In the genomic region with DNA sequence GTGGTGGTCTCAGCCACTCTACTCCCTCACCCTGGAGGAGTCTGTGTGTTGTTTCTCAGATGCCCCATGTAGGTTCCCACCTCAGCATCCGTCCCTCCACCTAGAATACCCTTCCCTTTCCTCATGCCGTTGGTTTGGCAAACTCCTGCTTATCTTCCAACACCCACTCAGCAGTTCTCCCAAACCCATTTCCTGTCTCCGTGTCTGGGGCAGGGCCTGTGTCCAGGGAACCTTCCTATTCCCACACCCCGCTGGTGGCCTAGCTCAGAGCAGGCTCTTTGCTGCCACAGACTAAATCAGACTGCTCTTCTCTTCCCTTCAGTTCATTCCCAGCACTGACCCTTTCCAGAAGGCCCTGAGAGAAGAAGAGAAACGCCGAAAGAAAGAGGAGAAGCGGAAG, we compare ENCODE assay signal across 13 cellular contexts. TPM values are rescaled to one million over a fixed set of nuclear protein-coding genes. Genes with fewer than 3 reads are reported as not detected.
DNase-seq lines count a peak whose midpoint lies in the region; FAIRE-seq and TF ChIP-seq lines count a peak whose summit lies in the region.
"Had no signal": no experiment of that assay in that cellular context is flagged by ENCODE, and none has a peak within 500 bp of the region (broad histone marks: within the 10 kb centered on the region; RNA-seq: fewer than 3 reads in every experiment).

No MANE protein-coding gene starts in this region.

- H4K91ac ChIP-seq in H1 (replicated peaks; ENCODE audit: insufficient read length, low read length), result no peak overlapping the region

- no peak overlapping the region for H3K18ac ChIP-seq in H1 (ENCODE audit: extremely low read depth, low read length)

- no peak overlapping the region for H3K56ac ChIP-seq in H1 (replicated peaks; ENCODE audit: insufficient read length, low read depth, low read length)

- FAIRE-seq in H1 (lab: Jason Lieb, UNC), result no peak

- no peak overlapping the region for H3K4ac ChIP-seq in H1 (replicated peaks; ENCODE audit: insufficient read length, low read depth, low read length)

- H3K9me3 ChIP-seq in HUES6 (ENCODE audit: control insufficient read depth, insufficient read depth, low read depth, low read length) (no peaks in the 10 kb centered on the region), H1 (ENCODE audit: insufficient read depth in 2 of 2, low read depth in 1 of 2, low read length in 1 of 2) (no peaks in the 10 kb centered on the region)
- H3K9me3 ChIP-seq: testis had no signal

- H3K9ac ChIP-seq in HUES6 (ENCODE audit: low read length), result peak overlapping the region; percentile 33
- no peak overlapping the region for H3K9ac ChIP-seq in H1 (replicated peaks in 1 of 4; ENCODE audit: extremely low read depth in 1 of 4, low read depth in 3 of 4, low read length in 3 of 4)

- H3K23me2 ChIP-seq in H1 (ENCODE audit: low read depth, low read length), result no peaks in the 10 kb centered on the region

- H2BK15ac ChIP-seq in H1 (ENCODE audit: low read length), result no peak overlapping the region

- peak overlapping the region; percentile 99 for H3K27ac Mint-ChIP-seq in nephron progenitor cell
- H3K27ac Mint-ChIP-seq: GM23338 had no signal

- TF ChIP-seq EP300 in H1 (IDR thresholded peaks at IDR 0.05; ENCODE audit: borderline replicate concordance in 1 of 2, low read depth in 2 of 2, low read length in 2 of 2), result no peak

- no peaks in the 10 kb centered on the region; a peak in 1 of 4 replicates for H3K79me2 ChIP-seq in H1 (ENCODE audit: control insufficient read depth in 1 of 2, insufficient read depth in 2 of 2, low read length in 2 of 2)

- H4K5ac ChIP-seq in H1 (ENCODE audit: insufficient read length, low read depth, low read length), result no peak overlapping the region

- no peak overlapping the region for H3K4me2 ChIP-seq in H1 (ENCODE audit: insufficient read depth in 1 of 2, low read depth in 2 of 2, low read length in 2 of 2)
- H3K4me2 ChIP-seq: GM23338 had no signal

- no peak overlapping the region for H2AFZ ChIP-seq in H1 (ENCODE audit: low read length)
- H2AFZ ChIP-seq: GM23338 had no signal

- H3K79me1 ChIP-seq in H1 (ENCODE audit: low read depth, low read length), result peaks cover 8% of the 10 kb centered on the region

- CTCF ChIA-PET in H1 (lab: Charles Lee; ENCODE audit: partially characterized antibody), result interaction anchor here (1.2 to 2.7 kb wide), 4 partner anchors 32 to 128 kb away, joined by 4 to 12 read pairs (median 6); no protein-coding TSS in a partner anchor

- TF ChIP-seq CTCF in H1 (IDR thresholded peaks at IDR 0.05; ENCODE audit: control extremely low read depth in 1 of 3, insufficient read depth in 1 of 3, low read depth in 1 of 3, low read length in 3 of 3), result no peak
- no peak for TF ChIP-seq CTCF in nephron progenitor cell (IDR thresholded peaks at IDR 0.05)

- H3K36me3 ChIP-seq in HUES6 (ENCODE audit: control insufficient read depth, insufficient read depth, low read length) (peaks cover 19% of the 10 kb centered on the region), H1 (ENCODE audit: control insufficient read depth in 2 of 4, insufficient read depth in 4 of 4, low read length in 3 of 4) (peaks cover 0 to 4% (median 2%) of the 10 kb centered on the region in 4 experiments; a peak in 1 of 8 replicates)

- no peak overlapping the region for H2BK120ac ChIP-seq in H1 (replicated peaks; ENCODE audit: low read depth, low read length)

- POLR2A ChIA-PET in H1 (lab: Charles Lee; ENCODE audit: partially characterized antibody), result interaction anchor here (0.7 kb wide), 1 partner anchor 19 kb away, joined by 3 read pairs; no protein-coding TSS in a partner anchor

- peak overlapping the region; percentile 60 for H3K4me3 Mint-ChIP-seq in nephron progenitor cell
- H3K4me3 Mint-ChIP-seq: GM23338 had no signal

- H2BK5ac ChIP-seq in H1 (ENCODE audit: low read depth, low read length), result no peak overlapping the region

- peak; percentile 47 for DNase-seq in AG08395 (ENCODE audit: low spot score)
- no peak for DNase-seq in H1 (ENCODE audit: low read depth in 1 of 2, low spot score in 2 of 2)
- no peak for DNase-seq in nephron progenitor cell
- no peak for DNase-seq in NCI-H510A (lab: John Stamatoyannopoulos, UW)
- no peak for DNase-seq in NCI-H1417 treated with DMSO at 0.1 percent for 48 hours (lab: John Stamatoyannopoulos, UW)
- DNase-seq in NCI-H1105 treated with DMSO at 0.1 percent for 48 hours (lab: John Stamatoyannopoulos, UW), result no peak
- DNase-seq in NK-92 (lab: John Stamatoyannopoulos, UW; ENCODE audit: unreplicated experiment), result no peak
- DNase-seq: NCI-H1694 treated with DMSO at 0.1 percent for 48 hours; stimulated activated CD4-positive, alpha-beta T cell treated with anti-CD3 and anti-CD28 coated beads, Interleukin-4, amount 100 ng/mL, for 24 hours; testis had no signal

- H3K4me3 ChIP-seq in HUES6 (ENCODE audit: low read depth, low read length) (no peak overlapping the region), H1 (ENCODE audit: extremely low read depth in 1 of 4, insufficient read depth in 2 of 4, low read depth in 3 of 4, low read length in 4 of 4) (no peak overlapping the region)
- H3K4me3 ChIP-seq: GM23338, testis had no signal

- no peak for TF ChIP-seq RAD21 in H1 (IDR thresholded peaks at IDR 0.05 in 1 of 2, conservative IDR thresholded peaks at IDR 0.05 in 1 of 2; ENCODE audit: low read depth in 2 of 2, low read length in 2 of 2)

- H3K14ac ChIP-seq in H1 (ENCODE audit: insufficient read length), result no peak overlapping the region

- H2AK5ac ChIP-seq in H1 (ENCODE audit: low read depth, low read length), result no peak overlapping the region

- no peaks in the 10 kb centered on the region for H3K9me3 Mint-ChIP-seq in nephron progenitor cell
- H3K9me3 Mint-ChIP-seq: GM23338 had no signal

- peaks cover 3% of the 10 kb centered on the region for H3K27me3 Mint-ChIP-seq in nephron progenitor cell (ENCODE audit: low read depth, poor library complexity)

- H3K36me3 Mint-ChIP-seq in nephron progenitor cell (ENCODE audit: low read depth), result peaks cover 33% of the 10 kb centered on the region

- H4K20me1 ChIP-seq in H1 (replicated peaks in 1 of 2; ENCODE audit: control insufficient read depth in 1 of 2, insufficient read depth in 2 of 2, low read length in 2 of 2), result peaks cover 0 to 8% of the 10 kb centered on the region in 2 experiments

- no peak overlapping the region for H3K27ac ChIP-seq in HUES6 (ENCODE audit: low read depth, low read length)
- H3K27ac ChIP-seq in H1 (ENCODE audit: low read depth, low read length), result no peak overlapping the region
- H3K27ac ChIP-seq: C4-2B had no signal

- H3K4me1 ChIP-seq in HUES6 (ENCODE audit: control insufficient read depth, insufficient read depth, low read length), result peaks cover 51% of the 10 kb centered on the region
- H3K4me1 ChIP-seq in H1 (replicated peaks in 1 of 4; ENCODE audit: control insufficient read depth in 3 of 4, insufficient read depth in 4 of 4, low read length in 3 of 4), result peaks cover 2 to 11% (median 6%) of the 10 kb centered on the region in 4 experiments

- WGBS in H1 (ENCODE audit: extremely low coverage in 1 of 2, insufficient coverage in 1 of 2, insufficient read length in 1 of 2, insufficient replicate concordance in 2 of 2, low coverage in 1 of 2, low lambda C conversion rate in 2 of 2, missing lambda C conversion rate in 1 of 2), 2 experiments, result 87% methylated on average over 7 of the region's 7 CpGs; no CpG with 5 or more reads in 1 of the 2 experiments

- no peak overlapping the region for H3K23ac ChIP-seq in H1 (ENCODE audit: insufficient read length)

- H4K8ac ChIP-seq in H1 (ENCODE audit: extremely low read depth, insufficient read depth, low read length), result no peak overlapping the region

- H3K4me1 Mint-ChIP-seq in nephron progenitor cell, result peaks cover 89% of the 10 kb centered on the region

- no peak overlapping the region for H2BK20ac ChIP-seq in H1 (ENCODE audit: low read length)

- H3K27me3 ChIP-seq in HUES6 (ENCODE audit: control insufficient read depth, insufficient read depth, low read length) (no peaks in the 10 kb centered on the region), H1 (replicated peaks in 1 of 4; ENCODE audit: control insufficient read depth in 3 of 4, extremely low read depth in 1 of 4, insufficient read depth in 3 of 4, low read length in 3 of 4) (no peaks in the 10 kb centered on the region; a peak in 1 of 7 replicates)
- H3K27me3 ChIP-seq: testis had no signal

- TF ChIP-seq POLR2A in H1 (IDR thresholded peaks at IDR 0.05; ENCODE audit: control extremely low read depth in 1 of 2, low read depth in 2 of 2, low read length in 2 of 2), result no peak

- 0 out of 2 replicates have a peak overlapping the region, but pooled peaks have one; percentile 7 for H2BK12ac ChIP-seq in H1 (ENCODE audit: low read depth, low read length)

TF ChIP-seq in H1, 55 proteins besides CTCF, POLR2A, EP300 and RAD21:
- TF ChIP-seq CEBPB (IDR thresholded peaks at IDR 0.05; ENCODE audit: low read depth, low read length) (no peak), TAF1 (IDR thresholded peaks at IDR 0.05; ENCODE audit: low read depth, low read length) (no peak), BRCA1 (IDR thresholded peaks at IDR 0.05; ENCODE audit: low read depth, low read length) (no peak), GTF2F1 (IDR thresholded peaks at IDR 0.05; ENCODE audit: borderline replicate concordance, low read depth, low read length) (no peak)
TF ChIP-seq in H1: peak in this region for 0.

RNA-seq across cellular contexts. Expression of a gene that starts 7.5 kb away (rescaled TPM):
- 144 TPM in 2 replicates for total RNA-seq in H1 (2021; fragmentation: NEBNext Ultra II Directional; extraction: Animal tissue kit (Norgen Biotek cat#: 25700))
- polyA plus RNA-seq in H1 (2011; rRNA removed), result 125 and 183 TPM in 2 replicates
- polyA plus RNA-seq in H1 (2011; cell fraction: cytosol; rRNA removed), result 138 TPM
- polyA plus RNA-seq in H1 (2011; cell fraction: nucleus; rRNA removed), result 287 TPM
- polyA plus RNA-seq in H1 (2012, experiment 1 of 2), result 122 to 145 TPM (median 141 TPM) in 4 replicates
- polyA plus RNA-seq in H1 (2012, experiment 2 of 2), result 112 TPM
- polyA plus RNA-seq in H1 (2013, experiment 1 of 2), result 141 TPM
- polyA plus RNA-seq in H1 (2013, experiment 2 of 2), result 161 TPM
- polyA minus RNA-seq in H1 (2011; rRNA and poly(A)+ RNA removed), result 167 and 170 TPM in 2 replicates
- polyA minus RNA-seq in H1 (2011; cell fraction: cytosol; rRNA and poly(A)+ RNA removed), result 123 TPM
- polyA minus RNA-seq in H1 (2011; cell fraction: nucleus; rRNA and poly(A)+ RNA removed), result 113 TPM

RNA-seq across cellular contexts. Expression of a gene that starts 24.9 kb away (rescaled TPM):
- 20.0 and 21.4 TPM in 2 replicates for total RNA-seq in H1 (2021; fragmentation: NEBNext Ultra II Directional; extraction: Animal tissue kit (Norgen Biotek cat#: 25700))
- polyA plus RNA-seq in H1 (2011; rRNA removed), result 7.7 and 10.3 TPM in 2 replicates
- 7.0 TPM for polyA plus RNA-seq in H1 (2011; cell fraction: cytosol; rRNA removed)
- 10.7 TPM for polyA plus RNA-seq in H1 (2011; cell fraction: nucleus; rRNA removed)
- 5.8 to 7.4 TPM (median 7.1 TPM) in 4 replicates for polyA plus RNA-seq in H1 (2012, experiment 1 of 2)
- 6.0 TPM for polyA plus RNA-seq in H1 (2012, experiment 2 of 2)
- 16.1 TPM for polyA plus RNA-seq in H1 (2013, experiment 1 of 2)
- polyA plus RNA-seq in H1 (2013, experiment 2 of 2), result 17.3 TPM
- polyA minus RNA-seq in H1 (2011; rRNA and poly(A)+ RNA removed), result 40.9 and 42.1 TPM in 2 replicates
- polyA minus RNA-seq in H1 (2011; cell fraction: cytosol; rRNA and poly(A)+ RNA removed), result 16.9 TPM
- polyA minus RNA-seq in H1 (2011; cell fraction: nucleus; rRNA and poly(A)+ RNA removed), result 13.3 TPM
